Comparison of ENCODE assay signal across 10 cellular contexts in genomic region chr7:29604052-29604451, GRCh38. TPM values are rescaled to one million over a fixed set of nuclear protein-coding genes. Genes with fewer than 3 reads are reported as not detected.
"Had no signal": no experiment of that assay in that cellular context is flagged by ENCODE, and none has a peak within 500 bp of the region (broad histone marks: within the 10 kb centered on the region; RNA-seq: fewer than 3 reads in every experiment).

No MANE protein-coding gene starts in this region.

- H3K27ac Mint-ChIP-seq: HFFc6, IgD-negative memory B cell had no signal

- H3K36me3 ChIP-seq: HAP-1 had no signal

- ATAC-seq: HCT116 had no signal

- H3K9me3 ChIP-seq: HAP-1 had no signal

- H3K27ac ChIP-seq: GM23248, HL-60 had no signal

- H2AFZ ChIP-seq: GM23248 had no signal

- H3K9ac ChIP-seq: GM23248 had no signal

- H3K36me3 Mint-ChIP-seq: IgD-negative memory B cell had no signal

- H3K9me3 Mint-ChIP-seq: HFFc6 had no signal

- H3K4me3 Mint-ChIP-seq: HFFc6, IgD-negative memory B cell had no signal

- DNase-seq: GM23248, GOT3, H7, HFFc6, KG1 had no signal

- H3K4me3 ChIP-seq: GM23248, HAP-1 had no signal

RNA-seq across cellular contexts. Expression of gene PRR15, which starts 40.4 kb away (rescaled TPM):
- total RNA-seq: HT1080 had no signal
- polyA plus RNA-seq: IgD-negative memory B cell had no signal
